In the genomic region with DNA sequence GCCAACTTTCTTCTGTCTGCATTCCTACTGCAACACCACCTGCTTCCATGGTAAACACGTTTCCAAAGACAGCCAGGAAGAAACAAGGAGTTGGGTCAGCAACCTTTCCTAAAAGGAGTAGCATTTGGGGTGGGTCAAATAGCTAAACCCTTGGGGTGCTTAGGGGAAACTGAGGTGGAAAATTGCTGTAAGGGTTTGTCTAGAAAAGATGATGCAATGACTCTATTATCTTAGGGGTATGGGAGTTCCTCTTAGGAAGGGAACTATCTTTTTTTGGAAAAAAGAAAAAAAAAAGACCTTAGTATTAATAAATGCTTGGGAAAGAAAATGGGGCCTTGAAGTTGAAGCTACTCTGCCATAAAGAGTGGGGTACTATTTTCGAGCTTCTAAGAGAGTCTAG, we compare ENCODE assay signal across 1 cellular context.
TF ChIP-seq lines count a peak whose summit lies in the region.

No MANE protein-coding gene starts in this region.

TF ChIP-seq in K562, 482 proteins besides CTCF, POLR2A, EP300 and RAD21 (continued from another document):
- no peak for TF ChIP-seq FOXA3 (CRISPR knock-in tag; conservative IDR thresholded peaks at IDR 0.05 in 1 of 2, IDR thresholded peaks at IDR 0.05 in 1 of 2)
- no peak for TF ChIP-seq CEBPG (CRISPR knock-in tag; IDR thresholded peaks at IDR 0.05)
- TF ChIP-seq CEBPG (tag; conservative IDR thresholded peaks at IDR 0.05 in 1 of 2, IDR thresholded peaks at IDR 0.05 in 1 of 2), result peak; percentile 35 to 83; a peak in 3 of 4 replicates
- 0 out of 2 replicates have a peak, but pooled peaks have one; percentile 25 for TF ChIP-seq CEBPB (tag; IDR thresholded peaks at IDR 0.05)
